In the genomic region with DNA sequence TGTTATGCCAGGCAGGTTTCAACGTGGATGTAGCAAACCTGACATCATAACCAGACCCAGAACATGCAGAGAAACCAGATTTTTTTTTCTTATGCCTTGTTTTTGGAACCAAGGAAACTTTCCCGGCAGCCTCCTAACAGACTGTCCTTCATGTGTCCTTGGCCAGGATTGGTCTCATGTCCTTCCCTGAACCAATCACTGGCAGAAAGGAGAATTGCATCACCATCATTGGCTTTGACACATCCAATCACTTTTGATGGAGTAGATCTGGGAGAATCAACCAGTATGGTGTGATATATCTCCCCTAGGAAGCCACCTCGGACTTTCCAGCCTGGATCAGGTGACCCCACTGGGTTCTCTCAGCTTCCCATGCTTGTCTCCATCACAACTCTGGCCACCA, we compare ENCODE assay signal across 1 cellular context.
TF ChIP-seq lines count a peak whose summit lies in the region.

No MANE protein-coding gene starts in this region.

TF ChIP-seq in K562, 482 proteins besides CTCF, POLR2A, EP300 and RAD21 (continued from another document):
- TF ChIP-seq PRDM10 (IDR thresholded peaks at IDR 0.05; ENCODE audit: partially characterized antibody) = no peak
- TF ChIP-seq ZNF764 (CRISPR knock-in tag; IDR thresholded peaks at IDR 0.05; ENCODE audit: low read depth) = no peak
- no peak for TF ChIP-seq BRF1 (IDR thresholded peaks at IDR 0.05; ENCODE audit: borderline replicate concordance, extremely low read depth, insufficient read length)
- TF ChIP-seq ATF3 (IDR thresholded peaks at IDR 0.05) = peak; percentile 72
- TF ChIP-seq ATF3 (CRISPR knock-in tag; conservative IDR thresholded peaks at IDR 0.05) = no peak
